In the genomic region with DNA sequence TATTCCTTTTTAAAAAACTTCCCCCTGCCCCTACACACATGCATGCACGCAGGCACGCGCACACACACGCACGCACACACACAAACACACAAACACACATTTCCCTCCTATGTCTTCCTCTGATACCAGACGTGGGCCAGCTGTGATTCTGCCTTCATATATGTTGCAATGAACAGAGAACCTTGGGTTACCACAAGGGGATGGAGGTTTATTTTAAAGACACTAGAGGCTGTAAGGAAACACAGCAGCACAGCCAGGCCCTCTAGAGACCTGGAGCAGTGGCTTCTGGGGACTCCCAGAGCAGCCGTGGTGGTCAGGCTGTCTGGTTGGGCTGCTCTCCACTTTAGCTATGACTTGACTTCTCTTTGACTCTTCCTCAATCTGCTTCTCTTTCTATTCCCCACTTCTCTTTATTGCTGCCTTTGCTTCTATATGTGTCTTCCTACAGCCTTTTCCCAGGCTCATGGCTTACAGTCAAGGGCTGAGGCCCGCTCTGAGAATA, we compare ENCODE assay signal across 10 cellular contexts. TPM values are rescaled to one million over a fixed set of nuclear protein-coding genes. Genes with fewer than 3 reads are reported as not detected.
DNase-seq lines count a peak whose midpoint lies in the region; ATAC-seq and TF ChIP-seq lines count a peak whose summit lies in the region.
"Had no signal": no experiment of that assay in that cellular context is flagged by ENCODE, and none has a peak within 500 bp of the region (broad histone marks: within the 10 kb centered on the region; RNA-seq: fewer than 3 reads in every experiment).

No MANE protein-coding gene starts in this region.

- no peak overlapping the region for H3K4me2 ChIP-seq in mammary epithelial cell (ENCODE audit: insufficient read depth, low read depth, low read length)

- no peaks in the 10 kb centered on the region for H4K20me1 ChIP-seq in mammary epithelial cell (ENCODE audit: insufficient read depth, low read length)

- H3K9me3 Mint-ChIP-seq in nephron progenitor cell: peaks cover 5% of the 10 kb centered on the region

- H3K27me3 ChIP-seq in mammary epithelial cell (ENCODE audit: insufficient read depth, low read length) (no peaks in the 10 kb centered on the region), Peyer's patch (no peaks in the 10 kb centered on the region)

- H3K9me3 ChIP-seq in mammary epithelial cell (replicated peaks; ENCODE audit: insufficient read depth, low read length): no peaks in the 10 kb centered on the region
- H3K9me3 ChIP-seq in Peyer's patch: no peaks in the 10 kb centered on the region

- in situ Hi-C loops in mammary epithelial cell (cut with MboI; ENCODE audit: low sequenced_read_pairs in 2 of 2): no loop called here

- H3K4me3 Mint-ChIP-seq in nephron progenitor cell: no peak overlapping the region

- no peaks in the 10 kb centered on the region for H3K79me2 ChIP-seq in mammary epithelial cell (ENCODE audit: insufficient read depth, low read length)

- CTCF ChIA-PET in mammary epithelial cell (lab: Charles Lee; ENCODE audit: low non-redundant PET): no interaction called here

- H3K36me3 ChIP-seq in mammary epithelial cell (ENCODE audit: insufficient read depth, low read length) (no peaks in the 10 kb centered on the region), Peyer's patch (no peaks in the 10 kb centered on the region)

- 95% methylated on average over 7 of the region's 8 CpGs for WGBS in mammary epithelial cell (ENCODE audit: low coverage, missing lambda C conversion rate)

- TF ChIP-seq POLR2A in GM19193 (IDR thresholded peaks at IDR 0.05; ENCODE audit: extremely low read depth, insufficient read depth, insufficient read length): peak; percentile 30
- no peak for TF ChIP-seq POLR2A in Peyer's patch (IDR thresholded peaks at IDR 0.05)

- H2AFZ ChIP-seq in mammary epithelial cell (ENCODE audit: low read depth, low read length): no peak overlapping the region

- peak overlapping the region; percentile 50 for H3K27ac Mint-ChIP-seq in nephron progenitor cell

- intact Hi-C loops in mammary epithelial cell (cut with micrococcal nuclease): no loop called here

- H3K27me3 Mint-ChIP-seq in nephron progenitor cell (ENCODE audit: low read depth, poor library complexity): peaks cover 12% of the 10 kb centered on the region

- dilution Hi-C loops in mammary epithelial cell (cut with HindIII; ENCODE audit: low sequenced_read_pairs): no loop called here

- DNase-seq in NOMO-1 treated with dmso at 0.1 percent for 144 hours (lab: John Stamatoyannopoulos, UW; ENCODE audit: unreplicated experiment) (peak; percentile 69), nephron progenitor cell (no peak), SHP77 (lab: John Stamatoyannopoulos, UW) (no peak), mammary epithelial cell (no peak), Peyer's patch (no peak)
- DNase-seq in activated CD8-positive, alpha-beta memory T cell treated with anti-CD3 and anti-CD28 coated beads, Interleukin-2, amount 50 U/mL, for 48 hours: no peak
- DNase-seq: activated effector memory CD4-positive, alpha-beta T cell treated with Interleukin-2 at 50 U/mL for 16 hours had no signal

- H3K4me1 ChIP-seq in mammary epithelial cell (ENCODE audit: insufficient read depth, low read length): no peaks in the 10 kb centered on the region
- no peaks in the 10 kb centered on the region for H3K4me1 ChIP-seq in Peyer's patch

- H3K4me1 Mint-ChIP-seq in nephron progenitor cell: peaks cover 5% of the 10 kb centered on the region

- no peaks in the 10 kb centered on the region for H3K36me3 Mint-ChIP-seq in nephron progenitor cell (ENCODE audit: low read depth)

- no TSS peak for BruUV-seq in mammary epithelial cell (replicated peaks; lab: Mats Ljungman, UMichigan)

- no peak overlapping the region for H3K27ac ChIP-seq in mammary epithelial cell (ENCODE audit: insufficient read depth, low read depth, low read length)
- H3K27ac ChIP-seq in Peyer's patch: no peak overlapping the region

- TF ChIP-seq CTCF in nephron progenitor cell (IDR thresholded peaks at IDR 0.05) (no peak), mammary epithelial cell (conservative IDR thresholded peaks at IDR 0.05 in 1 of 2, IDR thresholded peaks at IDR 0.05 in 1 of 2; ENCODE audit: extremely low read depth in 1 of 2, insufficient read depth in 1 of 2, low read depth in 1 of 2, low read length in 2 of 2) (no peak), Peyer's patch (IDR thresholded peaks at IDR 0.05) (no peak)

- H3K9ac ChIP-seq in mammary epithelial cell (ENCODE audit: insufficient read depth, low read length): no peak overlapping the region

- no peak overlapping the region for H3K4me3 ChIP-seq in mammary epithelial cell (replicated peaks in 1 of 3; ENCODE audit: insufficient read depth in 1 of 3, low read depth in 2 of 3, low read length in 3 of 3)
- H3K4me3 ChIP-seq in Peyer's patch: no peak overlapping the region

- peak; percentile 46 for ATAC-seq in HG02798 (IDR thresholded peaks at IDR 0.05; ENCODE audit: poor library complexity, unreplicated experiment)

RNA-seq across cellular contexts. Expression of a gene that starts 3.2 kb away (rescaled TPM):
- total RNA-seq in mammary epithelial cell: not detected
- polyA plus RNA-seq in mammary epithelial cell: not detected
- not detected for polyA minus RNA-seq in mammary epithelial cell
- total RNA-seq in Peyer's patch: 10 to 100 TPM in 1 of 4 donors, 1 to 10 TPM in 1, not detected in 2; 2.0 to 37.1 TPM
- total RNA-seq: endothelial cell of umbilical vein had no signal
- polyA plus RNA-seq: endothelial cell of umbilical vein had no signal

RNA-seq across cellular contexts. Expression of a gene that starts 18.6 kb away (rescaled TPM):
- total RNA-seq in mammary epithelial cell (1 to 10 TPM in 1 of 2 donors, under 1 TPM in 1; 0.49 to 3.7 TPM), Peyer's patch (10 to 100 TPM in 2 of 4 donors, 1 to 10 TPM in 2; 2.3 to 33.8 (median 8.5) TPM)
- polyA plus RNA-seq in mammary epithelial cell: 0.40 TPM
- not detected for polyA minus RNA-seq in mammary epithelial cell
